ENCODE assay signal across 17 cellular contexts in the genomic region with DNA sequence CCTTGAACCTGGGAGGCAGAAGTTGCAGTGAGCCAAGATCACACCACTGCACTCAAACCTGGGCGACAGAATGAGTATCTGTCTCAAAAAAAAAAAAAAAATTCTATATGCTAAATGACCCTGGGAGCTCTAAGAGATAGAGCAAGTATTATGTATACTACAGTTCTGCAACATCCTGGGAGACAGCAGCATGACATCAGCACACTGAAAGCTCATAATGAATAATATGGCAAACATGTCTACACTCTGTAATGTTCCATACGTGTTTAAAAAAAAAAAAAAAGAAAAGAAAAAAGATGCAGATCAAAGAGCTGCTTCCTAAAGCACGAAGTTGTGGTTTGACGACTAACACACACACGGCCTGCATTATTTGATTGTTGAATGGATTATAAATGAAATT.
"Had no signal": no experiment of that assay in that cellular context is flagged by ENCODE, and none has a peak within 500 bp of the region (broad histone marks: within the 10 kb centered on the region; RNA-seq: fewer than 3 reads in every experiment).

No MANE protein-coding gene starts in this region.

- DNase-seq: activated CD4-positive, CD25-positive, alpha-beta regulatory T cell treated with anti-CD3 and anti-CD28 coated beads, Interleukin-2, amount 50 U/mL, for 72 hours; cerebellar nuclear complex; cortex of kidney; gastrocnemius medialis; heart left ventricle; kidney glomerular epithelial cell; left ventricle myocardium inferior; mammary epithelial cell; occipital lobe; posterior cingulate gyrus; SHP77 treated with DMSO at 0.1 percent for 48 hours; sigmoid colon; SK-N-SH; stimulated activated naive CD4-positive, alpha-beta T cell; T-helper 9 cell; upper lobe of right lung had no signal

- ATAC-seq: esophagus mucosa, gastrocnemius medialis, heart left ventricle, upper lobe of right lung had no signal
